In the genomic region with DNA sequence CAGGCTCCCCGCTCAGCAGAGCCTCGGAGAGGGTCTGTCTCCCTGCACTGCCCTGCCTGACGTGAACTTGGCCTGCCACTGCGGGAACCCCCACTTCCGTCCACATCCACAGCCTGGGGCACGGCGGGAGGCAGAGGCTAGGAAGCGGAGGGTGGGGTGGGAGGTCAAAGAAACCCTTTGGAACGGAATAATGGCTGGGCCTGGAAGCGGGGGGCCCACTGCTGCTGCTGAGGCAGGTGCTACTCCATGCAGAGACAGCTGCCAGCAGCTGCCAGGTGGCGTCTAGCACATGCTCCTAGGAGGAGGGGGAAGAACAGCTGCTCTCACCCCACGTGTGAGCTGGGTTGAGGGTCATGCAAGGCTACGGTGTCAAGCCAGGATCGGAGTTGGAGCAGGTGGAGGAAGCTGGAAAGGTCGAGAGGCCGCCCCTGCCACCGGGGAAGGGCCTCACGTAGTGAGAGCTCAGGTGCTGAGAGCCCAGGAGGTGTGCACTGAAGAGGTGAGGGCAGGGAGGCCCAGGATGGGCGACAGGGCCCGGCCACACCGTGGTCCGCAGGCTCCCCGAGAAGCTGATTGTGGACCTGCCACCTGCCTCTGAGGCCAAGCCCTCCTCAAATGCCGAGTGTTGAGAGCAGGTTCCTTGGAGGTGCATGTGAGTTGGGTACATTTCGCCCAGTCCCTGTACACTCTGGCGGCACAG, we compare ENCODE assay signal across 11 cellular contexts. TPM values are rescaled to one million over a fixed set of nuclear protein-coding genes. Genes with fewer than 3 reads are reported as not detected.
DNase-seq lines count a peak whose midpoint lies in the region; ATAC-seq, FAIRE-seq and TF ChIP-seq lines count a peak whose summit lies in the region.
"Had no signal": no experiment of that assay in that cellular context is flagged by ENCODE, and none has a peak within 500 bp of the region (broad histone marks: within the 10 kb centered on the region; RNA-seq: fewer than 3 reads in every experiment).

No MANE protein-coding gene starts in this region.

- peaks cover 27% of the 10 kb centered on the region for H4K20me1 ChIP-seq in DND-41 (ENCODE audit: insufficient read depth, low read length)

- no peaks in the 10 kb centered on the region for H3K27me3 ChIP-seq in DND-41 (ENCODE audit: insufficient read depth, low read length, poor library complexity)
- H3K27me3 ChIP-seq in RWPE2 (ENCODE audit: insufficient read depth, poor library complexity, severe bottlenecking): peaks cover 13% of the 10 kb centered on the region
- peaks cover 10% of the 10 kb centered on the region for H3K27me3 ChIP-seq in trophoblast cell (ENCODE audit: insufficient read depth, low read length)

- TF ChIP-seq CTCF in DND-41 (IDR thresholded peaks at IDR 0.05; ENCODE audit: borderline replicate concordance, extremely low read depth, low read length, poor library complexity, severe bottlenecking): no peak
- TF ChIP-seq CTCF in RWPE2 (IDR thresholded peaks at IDR 0.05; ENCODE audit: poor library complexity, severe bottlenecking): peak; percentile 12

- no peak overlapping the region for H2AFZ ChIP-seq in DND-41 (ENCODE audit: low read depth, low read length)
- H2AFZ ChIP-seq in trophoblast cell (ENCODE audit: insufficient read depth, low read length, poor library complexity): no peak overlapping the region

- H3K14ac ChIP-seq in trophoblast cell (ENCODE audit: low read length): no peak overlapping the region

- H3K9ac ChIP-seq in DND-41 (ENCODE audit: low read depth, low read length): no peak overlapping the region
- no peak overlapping the region for H3K9ac ChIP-seq in trophoblast cell (ENCODE audit: low read length)

- H3K4me3 ChIP-seq in DND-41 (ENCODE audit: low read depth in 1 of 2, low read length in 2 of 2): no peak overlapping the region
- no peak overlapping the region for H3K4me3 ChIP-seq in RWPE2 (ENCODE audit: severe bottlenecking)
- peak overlapping the region; percentile 10 for H3K4me3 ChIP-seq in trophoblast cell (ENCODE audit: low read depth, low read length)
- H3K4me3 ChIP-seq: tibial artery had no signal

- H3K79me2 ChIP-seq in DND-41 (ENCODE audit: insufficient read depth, low read length) (no peaks in the 10 kb centered on the region), trophoblast cell (ENCODE audit: control insufficient read depth, insufficient read depth, low read length, poor library complexity) (no peaks in the 10 kb centered on the region)

- no peak overlapping the region for H2BK12ac ChIP-seq in trophoblast cell (ENCODE audit: low read length)

- H3K27ac ChIP-seq in DND-41 (ENCODE audit: low read length) (no peak overlapping the region), RWPE2 (ENCODE audit: poor library complexity, severe bottlenecking) (no peak overlapping the region), trophoblast cell (ENCODE audit: low read depth, low read length) (no peak overlapping the region)
- H3K27ac ChIP-seq: tibial artery had no signal

- no peak overlapping the region for H2BK5ac ChIP-seq in trophoblast cell (ENCODE audit: low read depth, low read length, poor library complexity)

- no peak for FAIRE-seq in GM19239 (lab: Jason Lieb, UNC)
- FAIRE-seq: astrocyte, H54 had no signal

- DNase-seq in DND-41: no peak
- peak; percentile 25 for DNase-seq in NCI-H2029 treated with DMSO at 0.1 percent for 48 hours (lab: John Stamatoyannopoulos, UW)
- DNase-seq in RWPE2 (ENCODE audit: low spot score): no peak
- DNase-seq in trophoblast cell: no peak
- no peak for DNase-seq in GM19239 (ENCODE audit: insufficient read length, low spot score)
- DNase-seq in activated gamma-delta T cell (lab: John Stamatoyannopoulos, UW): no peak
- no peak for DNase-seq in cerebellum (ENCODE audit: low spot score)
- DNase-seq: MV-4-11, tibial artery had no signal

- no peak overlapping the region for H3K23ac ChIP-seq in trophoblast cell (ENCODE audit: low read length)

- H2BK120ac ChIP-seq in trophoblast cell (ENCODE audit: insufficient read depth, low read length, poor library complexity): no peak overlapping the region

- H3K4me1 ChIP-seq in DND-41 (ENCODE audit: insufficient read depth, low read length) (no peaks in the 10 kb centered on the region), RWPE2 (ENCODE audit: insufficient read depth, poor library complexity, severe bottlenecking) (no peaks in the 10 kb centered on the region), trophoblast cell (ENCODE audit: control insufficient read depth in 1 of 2, insufficient read depth in 2 of 2, low read length in 2 of 2) (peaks cover 0 to 1% of the 10 kb centered on the region in 2 experiments)

- no peak overlapping the region for H2AK5ac ChIP-seq in trophoblast cell (ENCODE audit: low read length)

- H4K8ac ChIP-seq in trophoblast cell (ENCODE audit: low read depth, low read length): no peak overlapping the region

- 0 out of 3 replicates have a peak, but pooled peaks have one; percentile 6 for ATAC-seq in DND-41 (ENCODE audit: insufficient read depth, low read depth)
- ATAC-seq in RWPE2 (ENCODE audit: low read depth): peak; percentile 4; the same call in 1 of the 3 replicates

- WGBS in trophoblast cell (ENCODE audit: extremely low coverage, insufficient coverage, insufficient read length): no CpG with 5 or more reads among the region's 26 CpGs

- H3K9me3 ChIP-seq in DND-41 (ENCODE audit: insufficient read depth, low read length, severe bottlenecking) (no peaks in the 10 kb centered on the region), RWPE2 (ENCODE audit: severe bottlenecking) (no peaks in the 10 kb centered on the region), trophoblast cell (ENCODE audit: insufficient read depth, low read depth, low read length) (peaks cover 8% of the 10 kb centered on the region)
- H3K9me3 ChIP-seq: tibial artery had no signal

- H3K79me1 ChIP-seq in trophoblast cell (ENCODE audit: low read length): no peaks in the 10 kb centered on the region

- peaks cover 40% of the 10 kb centered on the region for H3K36me3 ChIP-seq in DND-41 (ENCODE audit: insufficient read depth, low read length)
- H3K36me3 ChIP-seq in RWPE2 (ENCODE audit: low read depth): no peaks in the 10 kb centered on the region
- peaks cover 25 to 28% of the 10 kb centered on the region in 2 experiments for H3K36me3 ChIP-seq in trophoblast cell (ENCODE audit: control insufficient read depth in 1 of 2, insufficient read depth in 2 of 2, low read length in 2 of 2)

- no peak overlapping the region for H4K12ac ChIP-seq in trophoblast cell (ENCODE audit: low read depth, low read length)

- no peak overlapping the region for H4K91ac ChIP-seq in trophoblast cell (ENCODE audit: low read depth, low read length)

- H3K4me2 ChIP-seq in DND-41 (ENCODE audit: insufficient read depth, low read length): no peak overlapping the region
- no peak overlapping the region for H3K4me2 ChIP-seq in trophoblast cell (ENCODE audit: low read length)

- H3K4ac ChIP-seq in trophoblast cell (ENCODE audit: low read depth, low read length): no peak overlapping the region

- H3K18ac ChIP-seq in trophoblast cell (ENCODE audit: low read length): no peak overlapping the region

RNA-seq across cellular contexts. Expression of a gene that starts 9.8 kb away (rescaled TPM):
- polyA plus RNA-seq in trophoblast cell (2013): 0.42 and 0.76 TPM in 2 replicates
- 4.0 TPM for total RNA-seq in cerebellum

RNA-seq across cellular contexts. Expression of a gene that starts 14.1 kb away (rescaled TPM):
- 11.4 and 11.6 TPM in 2 replicates for polyA plus RNA-seq in trophoblast cell (2013)
- 25.8 TPM for total RNA-seq in cerebellum

RNA-seq across cellular contexts. Expression of a gene that starts 25.4 kb away (rescaled TPM):
- polyA plus RNA-seq in trophoblast cell (2013): 7,950 and 8,000 TPM in 2 replicates
- total RNA-seq in cerebellum: 4,386 TPM
